9 cellular contexts compared by ENCODE assay signal in genomic region chr4:44446801-44447562, GRCh38. TPM values are rescaled to one million over a fixed set of nuclear protein-coding genes. Genes with fewer than 3 reads are reported as not detected.
DNase-seq lines count a peak whose midpoint lies in the region; ATAC-seq and TF ChIP-seq lines count a peak whose summit lies in the region.
"Had no signal": no experiment of that assay in that cellular context is flagged by ENCODE, and none has a peak within 500 bp of the region (broad histone marks: within the 10 kb centered on the region; RNA-seq: fewer than 3 reads in every experiment).

No MANE protein-coding gene starts in this region.

- ATAC-seq in effector memory CD8-positive, alpha-beta T cell (replicated peaks), result no peak

- intact Hi-C loops in CD4-positive, alpha-beta memory T cell (cut with micrococcal nuclease), result no loop called here

- peaks cover 4 to 17% (median 10%) of the 10 kb centered on the region in 4 donors for H3K4me1 Mint-ChIP-seq in CD4-positive, alpha-beta memory T cell
- H3K4me1 Mint-ChIP-seq in effector memory CD8-positive, alpha-beta T cell (ENCODE audit: low read depth in 2 of 2), result peaks cover 4 to 6% of the 10 kb centered on the region in 2 donors
- H3K4me1 Mint-ChIP-seq in neural crest cell, result peaks cover 13% of the 10 kb centered on the region

- H3K36me3 Mint-ChIP-seq in CD4-positive, alpha-beta memory T cell, result no peaks in the 10 kb centered on the region
- H3K36me3 Mint-ChIP-seq in effector memory CD8-positive, alpha-beta T cell (ENCODE audit: insufficient read depth), result no peaks in the 10 kb centered on the region
- no peaks in the 10 kb centered on the region for H3K36me3 Mint-ChIP-seq in neural crest cell (ENCODE audit: low read depth)

- H3K36me3 ChIP-seq in CD4-positive, alpha-beta memory T cell (ENCODE audit: insufficient read depth, low read length), result no peaks in the 10 kb centered on the region

- no peaks in the 10 kb centered on the region for H3K9me3 ChIP-seq in CD4-positive, alpha-beta memory T cell (ENCODE audit: control insufficient read depth in 1 of 2, low read length in 2 of 2)

- H3K27ac ChIP-seq in CD4-positive, alpha-beta memory T cell (ENCODE audit: low read depth, low read length), result no peak overlapping the region

- CTCF ChIA-PET in CD4-positive, alpha-beta memory T cell (lab: Charles Lee; ENCODE audit: partially characterized antibody), result no interaction called here

- no peak for DNase-seq in CD4-positive, alpha-beta memory T cell
- DNase-seq in NCI-H2171 treated with DMSO at 0.1 percent for 48 hours (lab: John Stamatoyannopoulos, UW) (peak; percentile 85), neural crest cell (ENCODE audit: low read depth, low spot score) (no peak), middle frontal gyrus (ENCODE audit: extremely low spot score, low spot score) (no peak), NCI-H2029 (lab: John Stamatoyannopoulos, UW) (no peak), NCI-H2227 treated with DMSO at 0.1 percent for 48 hours (lab: John Stamatoyannopoulos, UW) (no peak)
- no peak for DNase-seq in effector memory CD8-positive, alpha-beta T cell
- DNase-seq in stimulated activated CD4-positive, alpha-beta T cell treated with anti-CD3 and anti-CD28 coated beads, Interleukin-4, amount 100 ng/mL, for 1 hour, result no peak

- peaks cover 0 to 8% (median 0%) of the 10 kb centered on the region in 8 donors for H3K9me3 Mint-ChIP-seq in CD4-positive, alpha-beta memory T cell
- H3K9me3 Mint-ChIP-seq in effector memory CD8-positive, alpha-beta T cell, result peaks cover 5 to 7% of the 10 kb centered on the region in 2 donors
- H3K9me3 Mint-ChIP-seq in neural crest cell, result no peaks in the 10 kb centered on the region
- H3K9me3 Mint-ChIP-seq: dendritic cell treated with granulocyte-macrophage colony-stimulating factor and Interleukin-4, amounts not matched to agents 40 ng/mL and 50 ng/mL, for 4 days had no signal

- H3K4me3 Mint-ChIP-seq in CD4-positive, alpha-beta memory T cell, result peak overlapping the region in 5 of 8 donors; percentile 4 to 67 (median 53)
- H3K4me3 Mint-ChIP-seq in effector memory CD8-positive, alpha-beta T cell, result peak overlapping the region; percentile 33 to 48
- peak overlapping the region; percentile 79 for H3K4me3 Mint-ChIP-seq in neural crest cell
- H3K4me3 Mint-ChIP-seq: dendritic cell treated with granulocyte-macrophage colony-stimulating factor and Interleukin-4, amounts not matched to agents 40 ng/mL and 50 ng/mL, for 4 days had no signal

- TF ChIP-seq CTCF in neural crest cell (conservative IDR thresholded peaks at IDR 0.05), result no peak

- H3K4me1 ChIP-seq in CD4-positive, alpha-beta memory T cell (ENCODE audit: insufficient read depth, low read length), result peaks cover 6% of the 10 kb centered on the region

- H3K27me3 ChIP-seq in CD4-positive, alpha-beta memory T cell (ENCODE audit: insufficient read depth, low read length), result peaks cover 5% of the 10 kb centered on the region

- peak overlapping the region in 1 of 7 donors; percentile 4 for H3K27ac Mint-ChIP-seq in CD4-positive, alpha-beta memory T cell
- H3K27ac Mint-ChIP-seq in effector memory CD8-positive, alpha-beta T cell, result no peak overlapping the region
- no peak overlapping the region for H3K27ac Mint-ChIP-seq in neural crest cell (ENCODE audit: unreplicated experiment)
- H3K27ac Mint-ChIP-seq: dendritic cell treated with granulocyte-macrophage colony-stimulating factor and Interleukin-4, amounts not matched to agents 40 ng/mL and 50 ng/mL, for 4 days had no signal

- peaks cover 20 to 24% of the 10 kb centered on the region in 2 donors for H3K27me3 Mint-ChIP-seq in CD4-positive, alpha-beta memory T cell
- H3K27me3 Mint-ChIP-seq in effector memory CD8-positive, alpha-beta T cell, result peaks cover 14 to 37% of the 10 kb centered on the region in 2 donors
- H3K27me3 Mint-ChIP-seq in neural crest cell (ENCODE audit: low read depth), result peaks cover 90% of the 10 kb centered on the region

- POLR2A ChIA-PET in CD4-positive, alpha-beta memory T cell (lab: Charles Lee; ENCODE audit: partially characterized antibody), result no interaction called here

- no peak overlapping the region for H3K4me3 ChIP-seq in CD4-positive, alpha-beta memory T cell (ENCODE audit: low read length in 2 of 2)

RNA-seq across cellular contexts. Expression of gene KCTD8, which starts 1.6 kb away (rescaled TPM):
- not detected for total RNA-seq in CD4-positive, alpha-beta memory T cell
- not detected for polyA plus RNA-seq in CD4-positive, alpha-beta memory T cell
- total RNA-seq in neural crest cell, result not detected in 2 replicates
